8 cellular contexts compared by ENCODE assay signal in the genomic region with DNA sequence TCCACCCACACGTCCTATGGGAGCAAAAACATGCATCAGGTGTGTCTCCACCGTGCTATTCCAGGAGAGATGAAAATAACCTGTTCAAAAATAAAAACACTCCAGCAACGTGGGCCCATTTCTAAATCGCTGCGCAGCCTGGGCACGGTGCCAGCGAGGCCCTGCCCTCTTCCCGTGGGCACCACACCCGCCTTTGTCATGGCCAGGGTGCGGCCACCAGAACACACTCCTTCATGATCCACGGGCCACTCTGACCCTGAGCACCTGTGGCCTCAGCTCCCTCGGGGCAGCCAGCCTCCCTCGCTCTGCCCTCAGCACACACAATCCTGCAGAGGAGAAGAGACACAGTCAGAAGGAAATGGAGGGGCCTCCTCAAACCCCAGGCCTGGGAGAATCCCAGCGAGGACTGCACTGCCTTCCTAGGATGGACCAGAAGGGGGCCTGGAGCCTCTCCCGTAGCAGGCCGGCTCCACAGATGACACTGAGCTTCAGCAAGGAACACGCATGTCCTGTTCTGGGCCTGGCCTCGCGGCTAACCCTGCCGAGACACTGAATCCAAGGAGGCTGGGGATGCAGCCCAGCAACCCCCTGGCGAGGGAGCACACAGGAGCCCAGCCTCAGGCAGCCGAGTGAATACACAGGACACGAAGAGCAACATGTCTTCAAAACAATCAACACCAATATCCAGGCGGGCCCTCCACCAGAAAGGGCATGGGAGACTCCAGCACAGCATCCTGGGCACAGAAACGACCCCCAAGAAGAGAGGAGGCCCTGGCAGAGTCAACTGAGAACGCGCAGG.
DNase-seq lines count a peak whose midpoint lies in the region; ATAC-seq and TF ChIP-seq lines count a peak whose summit lies in the region.

No MANE protein-coding gene starts in this region.

- H3K27me3 ChIP-seq in Caco-2 (replicated peaks; ENCODE audit: control insufficient read depth, insufficient read depth, low read length), result no peaks in the 10 kb centered on the region
- H3K27me3 ChIP-seq in ascending aorta, result no peaks in the 10 kb centered on the region

- H3K4me1 Mint-ChIP-seq in Caco-2 (ENCODE audit: low read depth, unreplicated experiment), result no peaks in the 10 kb centered on the region
- peaks cover 36% of the 10 kb centered on the region for H3K4me1 Mint-ChIP-seq in activated T-cell treated with anti-CD3 and anti-CD28 coated beads, Interleukin-2, amount 50 U/mL, for 4 hours (ENCODE audit: low read depth)

- no peak overlapping the region for H3K4me3 ChIP-seq in Caco-2 (ENCODE audit: low read depth, low read length)
- no peak overlapping the region for H3K4me3 ChIP-seq in retinal pigment epithelial cell (ENCODE audit: low read length)
- no peak overlapping the region for H3K4me3 ChIP-seq in ascending aorta

- H3K27me3 Mint-ChIP-seq in Caco-2 (ENCODE audit: insufficient read depth, unreplicated experiment), result no peaks in the 10 kb centered on the region
- no peaks in the 10 kb centered on the region for H3K27me3 Mint-ChIP-seq in activated T-cell treated with anti-CD3 and anti-CD28 coated beads, Interleukin-2, amount 50 U/mL, for 4 hours (ENCODE audit: low read depth)

- peak overlapping the region; percentile 25 for H3K27ac Mint-ChIP-seq in Caco-2 (ENCODE audit: unreplicated experiment)

- no peak overlapping the region for H3K4me3 Mint-ChIP-seq in Caco-2 (ENCODE audit: unreplicated experiment)
- no peak overlapping the region for H3K4me3 Mint-ChIP-seq in activated T-cell treated with anti-CD3 and anti-CD28 coated beads, Interleukin-2, amount 50 U/mL, for 4 hours

- peak in 1 of 2 experiments; percentile 20 for DNase-seq in Caco-2
- peak; percentile 62 for DNase-seq in NCI-H748 treated with DMSO at 0.1 percent for 48 hours (lab: John Stamatoyannopoulos, UW)
- peak; percentile 3 for DNase-seq in fibroblast of peridontal ligament (ENCODE audit: extremely low read depth)
- DNase-seq in retinal pigment epithelial cell (ENCODE audit: low read depth), result no peak
- no peak for DNase-seq in middle frontal gyrus (ENCODE audit: extremely low spot score, low spot score)
- DNase-seq in activated T-cell treated with anti-CD3 and anti-CD28 coated beads, Interleukin-2, amount 50 U/mL, for 4 hours, result no peak
- DNase-seq in ascending aorta (ENCODE audit: low spot score in 2 of 2), result no peak

- peak in 1 of 2 experiments; percentile 4 for TF ChIP-seq CTCF in Caco-2 (IDR thresholded peaks at IDR 0.05; ENCODE audit: insufficient read depth in 1 of 2, low read depth in 1 of 2, low read length in 1 of 2, severe bottlenecking in 1 of 2, unreplicated experiment in 1 of 2)
- TF ChIP-seq CTCF in retinal pigment epithelial cell (conservative IDR thresholded peaks at IDR 0.05; ENCODE audit: low read depth, low read length), result peak; percentile 23
- TF ChIP-seq CTCF in ascending aorta (IDR thresholded peaks at IDR 0.05), result no peak

- peaks cover 16% of the 10 kb centered on the region for H3K36me3 Mint-ChIP-seq in Caco-2 (ENCODE audit: insufficient read depth, unreplicated experiment)
- peaks cover 7% of the 10 kb centered on the region for H3K36me3 Mint-ChIP-seq in activated T-cell treated with anti-CD3 and anti-CD28 coated beads, Interleukin-2, amount 50 U/mL, for 4 hours (ENCODE audit: insufficient read depth)

- CTCF ChIA-PET in Caco-2 (lab: Charles Lee), result no interaction called here

- no peaks in the 10 kb centered on the region for H3K9me3 Mint-ChIP-seq in Caco-2 (ENCODE audit: unreplicated experiment)
- no peaks in the 10 kb centered on the region for H3K9me3 Mint-ChIP-seq in activated T-cell treated with anti-CD3 and anti-CD28 coated beads, Interleukin-2, amount 50 U/mL, for 4 hours

- intact Hi-C loops in Caco-2 (cut with micrococcal nuclease; ENCODE audit: unreplicated experiment) (no loop called here), ascending aorta (cut with DNase I) (no loop called here)

- H3K4me1 ChIP-seq in Caco-2 (no peaks in the 10 kb centered on the region), ascending aorta (no peaks in the 10 kb centered on the region)

- POLR2A ChIA-PET in Caco-2 (lab: Charles Lee), result no interaction called here

- H3K36me3 ChIP-seq in Caco-2 (ENCODE audit: control insufficient read depth, insufficient read depth, low read length) (0 out of 2 replicates have a peak, but pooled peaks cover 2% of the 10 kb centered on the region), ascending aorta (peaks cover 4 to 10% of the 10 kb centered on the region in 2 donors)

- H3K27ac ChIP-seq in ascending aorta, result no peak overlapping the region

- no TSS peak for BruUV-seq in Caco-2 (replicated peaks; lab: Mats Ljungman, UMichigan)

- H3K9me3 ChIP-seq in Caco-2, result 0 out of 2 replicates have a peak, but pooled peaks cover 3% of the 10 kb centered on the region
- H3K9me3 ChIP-seq in ascending aorta, result no peaks in the 10 kb centered on the region

- ATAC-seq in activated CD4-positive, CD25-positive, alpha-beta regulatory T cell treated with anti-CD3 and anti-CD28 coated beads, Interleukin-2, amount 50 U/mL, for 24 hours, result no peak
- no peak for ATAC-seq in activated T-cell treated with anti-CD3 and anti-CD28 coated beads, Interleukin-2, amount 50 U/mL, for 4 hours

Comparison
In these comparisons a context has a peak if more than half of its experiments do, and no peak if none do; other contexts are left out.
1. DNase-seq: peak in NCI-H748 treated with DMSO at 0.1 percent for 48 hours (single experiment) and fibroblast of peridontal ligament (single experiment); none in retinal pigment epithelial cell (single experiment), middle frontal gyrus (single experiment), activated T-cell treated with anti-CD3 and anti-CD28 coated beads, Interleukin-2, amount 50 U/mL, for 4 hours (single experiment) and ascending aorta (0 of 2).